Comparison of ENCODE assay signal across 30 cellular contexts in the genomic region with DNA sequence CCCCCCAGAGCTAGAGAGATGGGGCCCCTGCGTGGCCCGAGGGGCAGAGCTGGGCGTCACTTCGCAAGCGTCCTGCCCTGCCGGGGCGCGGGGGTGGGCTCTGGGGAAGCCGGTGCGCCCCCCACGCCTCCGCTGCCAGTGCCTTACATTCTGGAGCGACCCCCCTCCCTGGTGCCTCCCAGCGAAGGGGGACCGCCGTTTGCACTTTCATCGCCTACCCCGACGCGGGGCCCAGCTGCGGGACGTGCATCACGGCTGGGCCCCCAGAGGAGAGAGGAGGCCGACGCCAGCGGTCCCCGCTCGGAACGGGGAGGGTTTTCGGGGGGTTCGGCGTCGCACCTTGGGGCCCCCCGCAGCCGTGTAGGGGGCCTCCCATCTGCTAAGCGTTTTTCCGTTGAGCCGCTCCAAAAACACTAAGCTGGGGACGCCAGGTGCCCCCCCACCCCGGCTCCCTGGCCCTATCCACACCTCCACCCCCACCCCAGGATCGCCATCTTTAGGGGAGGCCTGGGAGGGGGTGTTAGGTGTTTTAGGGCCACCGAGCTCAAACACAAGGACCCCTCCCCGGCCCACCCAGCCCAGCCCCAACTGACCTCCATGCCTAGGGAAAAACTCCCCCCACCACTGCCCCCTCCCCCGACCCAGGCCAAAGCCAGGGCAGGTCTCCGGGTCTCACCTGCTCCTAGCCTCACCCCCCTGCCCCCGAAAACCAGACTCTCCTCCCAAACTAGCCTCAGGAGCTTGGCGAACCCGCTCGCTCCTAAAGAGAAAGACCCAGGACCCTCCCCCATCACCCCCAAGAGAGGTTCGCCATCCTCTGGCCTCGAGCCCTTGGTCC. TPM values are rescaled to one million over a fixed set of nuclear protein-coding genes. Genes with fewer than 3 reads are reported as not detected.
DNase-seq lines count a peak whose midpoint lies in the region; ATAC-seq and TF ChIP-seq lines count a peak whose summit lies in the region.
"Had no signal": no experiment of that assay in that cellular context is flagged by ENCODE, and none has a peak within 500 bp of the region (broad histone marks: within the 10 kb centered on the region; RNA-seq: fewer than 3 reads in every experiment).

No MANE protein-coding gene starts in this region.

- peaks cover 3% of the 10 kb centered on the region for H3K27me3 ChIP-seq in NT2/D1 (ENCODE audit: insufficient read depth, insufficient read length)
- no peaks in the 10 kb centered on the region for H3K27me3 ChIP-seq in esophagus squamous epithelium
- H3K27me3 ChIP-seq in stomach smooth muscle (ENCODE audit: control insufficient read depth in 1 of 2, insufficient read depth in 2 of 2, low read length in 2 of 2): no peaks in the 10 kb centered on the region
- H3K27me3 ChIP-seq: body of pancreas had no signal

- H3K27ac Mint-ChIP-seq in mesothelial cell of epicardium: no peak overlapping the region
- H3K27ac Mint-ChIP-seq: activated naive CD8-positive, alpha-beta T cell treated with anti-CD3 and anti-CD28 coated beads, Interleukin-2, amount 10 ng/mL, durations not matched to agents 7 days and 5 days; activated T-helper 2 cell treated with anti-CD3 and anti-CD28 coated beads, Interferon-gamma antibody, Interleukin-2, Interleukin-4, amounts not matched to agents 10 μg/mL and 5 μg/mL and 100 μg/mL, durations not matched to agents 14 hours and 24 hours and 36 hours; HFFc6; naive thymus-derived CD8-positive, alpha-beta T cell; stimulated activated naive CD8-positive, alpha-beta T cell treated with anti-CD3 and anti-CD28 coated beads, Interleukin-15, Interleukin-2, amounts not matched to agents 100 ng/mL and 50 ng/mL, for 24 hours had no signal

- H3K4me1 ChIP-seq in NT2/D1 (ENCODE audit: insufficient read depth, insufficient read length): peaks cover 6% of the 10 kb centered on the region
- peaks cover 6 to 65% (median 17%) of the 10 kb centered on the region in 3 donors for H3K4me1 ChIP-seq in esophagus squamous epithelium
- H3K4me1 ChIP-seq in stomach smooth muscle (ENCODE audit: control insufficient read depth, insufficient read depth, low read length): peaks cover 41% of the 10 kb centered on the region

- 87 to 92% methylated on average over 3 to 9 of the region's 51 CpGs for WGBS in esophagus squamous epithelium, 2 donors

- TF ChIP-seq POLR2A in esophagus squamous epithelium (IDR thresholded peaks at IDR 0.05): no peak

- no peak for TF ChIP-seq CTCF in esophagus squamous epithelium (IDR thresholded peaks at IDR 0.05)
- no peak for TF ChIP-seq CTCF in mesothelial cell of epicardium (IDR thresholded peaks at IDR 0.05; ENCODE audit: unreplicated experiment)

- H3K4me3 Mint-ChIP-seq in mesothelial cell of epicardium: peak overlapping the region; percentile 33
- H3K4me3 Mint-ChIP-seq: activated naive CD8-positive, alpha-beta T cell treated with anti-CD3 and anti-CD28 coated beads, Interleukin-2, amount 10 ng/mL, durations not matched to agents 7 days and 5 days; HFFc6; naive thymus-derived CD8-positive, alpha-beta T cell; stimulated activated naive CD8-positive, alpha-beta T cell treated with anti-CD3 and anti-CD28 coated beads, Interleukin-15, Interleukin-2, amounts not matched to agents 100 ng/mL and 50 ng/mL, for 24 hours had no signal

- H3K36me3 Mint-ChIP-seq in mesothelial cell of epicardium: peaks cover 6% of the 10 kb centered on the region
- H3K36me3 Mint-ChIP-seq: activated naive CD8-positive, alpha-beta T cell treated with anti-CD3 and anti-CD28 coated beads, Interleukin-2, amount 10 ng/mL, durations not matched to agents 7 days and 5 days had no signal

- H3K4me1 Mint-ChIP-seq in mesothelial cell of epicardium: peaks cover 17% of the 10 kb centered on the region

- H3K36me3 ChIP-seq in NT2/D1 (ENCODE audit: insufficient read depth, insufficient read length, low read length) (peaks cover 3% of the 10 kb centered on the region), esophagus squamous epithelium (peaks cover 17 to 61% (median 19%) of the 10 kb centered on the region in 3 donors), stomach smooth muscle (ENCODE audit: control insufficient read depth in 2 of 2, insufficient read depth in 2 of 2, low read length in 2 of 2) (peaks cover 0 to 4% of the 10 kb centered on the region in 2 donors)

- peaks cover 9% of the 10 kb centered on the region for H3K9me3 Mint-ChIP-seq in mesothelial cell of epicardium
- H3K9me3 Mint-ChIP-seq: activated T-helper 2 cell treated with anti-CD3 and anti-CD28 coated beads, Interferon-gamma antibody, Interleukin-2, Interleukin-4, amounts not matched to agents 10 μg/mL and 5 μg/mL and 100 μg/mL, durations not matched to agents 14 hours and 24 hours and 36 hours; naive thymus-derived CD8-positive, alpha-beta T cell had no signal

- H3K4me3 ChIP-seq in NT2/D1 (ENCODE audit: insufficient read length, low read depth): no peak overlapping the region
- no peak overlapping the region for H3K4me3 ChIP-seq in esophagus squamous epithelium
- H3K4me3 ChIP-seq in stomach smooth muscle (ENCODE audit: low read length in 2 of 2): no peak overlapping the region
- H3K4me3 ChIP-seq: body of pancreas had no signal

- peaks cover 58% of the 10 kb centered on the region for H3K27me3 Mint-ChIP-seq in mesothelial cell of epicardium (ENCODE audit: low read depth)
- H3K27me3 Mint-ChIP-seq: activated naive CD8-positive, alpha-beta T cell treated with anti-CD3 and anti-CD28 coated beads, Interleukin-2, amount 10 ng/mL, durations not matched to agents 7 days and 5 days; naive thymus-derived CD8-positive, alpha-beta T cell; stimulated activated naive CD8-positive, alpha-beta T cell treated with anti-CD3 and anti-CD28 coated beads, Interleukin-15, Interleukin-2, amounts not matched to agents 100 ng/mL and 50 ng/mL, for 24 hours had no signal

- H3K9ac ChIP-seq in NT2/D1 (ENCODE audit: insufficient read length, low read depth) (peak overlapping the region; percentile 10), stomach smooth muscle (ENCODE audit: low read length in 2 of 2) (no peak overlapping the region)

- H3K9me3 ChIP-seq in NT2/D1 (ENCODE audit: insufficient read depth, low read length) (peaks cover 13% of the 10 kb centered on the region; the same call in 1 of the 2 replicates), esophagus squamous epithelium (no peaks in the 10 kb centered on the region), stomach smooth muscle (ENCODE audit: control insufficient read depth in 2 of 2, low read length in 2 of 2) (no peaks in the 10 kb centered on the region)
- H3K9me3 ChIP-seq: body of pancreas had no signal

- ATAC-seq in GM21447 (IDR thresholded peaks at IDR 0.05; ENCODE audit: unreplicated experiment): no peak
- ATAC-seq: body of pancreas; naive thymus-derived CD8-positive, alpha-beta T cell had no signal

- DNase-seq in NT2/D1 (ENCODE audit: low read depth, low spot score) (no peak), esophagus squamous epithelium (lab: John Stamatoyannopoulos, UW) (no peak), mesothelial cell of epicardium (ENCODE audit: low spot score in 2 of 2, unreplicated experiment in 2 of 2) (no peak), putamen (ENCODE audit: low spot score) (no peak), COLO829 (ENCODE audit: low spot score) (no peak)
- no peak for DNase-seq in activated CD4-positive, alpha-beta T cell treated with anti-CD3 and anti-CD28 coated beads, Interleukin-2, amount 50 U/mL, for 48 hours
- DNase-seq: activated CD4-positive, alpha-beta T cell treated with anti-CD3 and anti-CD28 coated beads for 48 hours; activated naive CD8-positive, alpha-beta T cell treated with anti-CD3 and anti-CD28 coated beads, Interleukin-2, amount 10 ng/mL, durations not matched to agents 7 days and 5 days; body of pancreas; COR-L47; DND-41; effector memory CD4-positive, alpha-beta T cell; glutamatergic neuron; HFFc6; kidney glomerular epithelial cell; MV-4-11; naive thymus-derived CD8-positive, alpha-beta T cell; NCI-H1694 treated with DMSO at 0.1 percent for 48 hours; NCI-H748 treated with DMSO at 0.1 percent for 48 hours; OCI-M1; posterior cingulate gyrus; Right ventricle myocardium superior; small intestine; stimulated activated CD4-positive, alpha-beta T cell treated with anti-CD3 and anti-CD28 coated beads, Interleukin-2, amount 100 ng/mL, for 48 hours; T-helper 1 cell had no signal

- H3K27ac ChIP-seq in esophagus squamous epithelium (peak overlapping the region in 3 of 4 donors; percentile 55 to 65 (median 60)), stomach smooth muscle (ENCODE audit: low read length) (peak overlapping the region; percentile 62)
- H3K27ac ChIP-seq: body of pancreas had no signal

- intact Hi-C loops in esophagus squamous epithelium (cut with DNase I): no loop called here

RNA-seq across cellular contexts. Expression of a gene that starts 16.1 kb away (rescaled TPM):
- total RNA-seq in esophagus squamous epithelium (not detected), mesothelial cell of epicardium (0.60 TPM in 1 of 3 replicates, not detected in the others)
- total RNA-seq: HFFc6; naive thymus-derived CD8-positive, alpha-beta T cell; Right ventricle myocardium superior; ureter had no signal

RNA-seq across cellular contexts. Expression of a gene that starts 19.1 kb away (rescaled TPM):
- total RNA-seq in esophagus squamous epithelium (not detected), mesothelial cell of epicardium (not detected in 3 replicates)
- total RNA-seq: activated naive CD8-positive, alpha-beta T cell treated with anti-CD3 and anti-CD28 coated beads, Interleukin-2, amount 10 ng/mL, durations not matched to agents 7 days and 5 days; activated T-helper 2 cell treated with anti-CD3 and anti-CD28 coated beads, Interferon-gamma antibody, Interleukin-2, Interleukin-4, amounts not matched to agents 10 μg/mL and 5 μg/mL and 100 μg/mL, durations not matched to agents 14 hours and 24 hours and 36 hours; body of pancreas; HFFc6; naive thymus-derived CD8-positive, alpha-beta T cell; Right ventricle myocardium superior; ureter had no signal

RNA-seq across cellular contexts. Expression of a gene that starts 36.3 kb away (rescaled TPM):
- 10 to 100 TPM; 21.0 to 29.5 (median 26.4) TPM for total RNA-seq in esophagus squamous epithelium
- total RNA-seq in mesothelial cell of epicardium: 8.5 to 9.1 TPM (median 8.7 TPM) in 3 replicates

RNA-seq across cellular contexts. Expression of a gene that starts 41.9 kb away (rescaled TPM):
- 10 to 100 TPM; 26.5 to 46.8 (median 27.2) TPM for total RNA-seq in esophagus squamous epithelium
- total RNA-seq in mesothelial cell of epicardium: 53.7 to 54.9 TPM (median 53.9 TPM) in 3 replicates
